Comparison of ENCODE assay signal across 8 cellular contexts in the genomic region with DNA sequence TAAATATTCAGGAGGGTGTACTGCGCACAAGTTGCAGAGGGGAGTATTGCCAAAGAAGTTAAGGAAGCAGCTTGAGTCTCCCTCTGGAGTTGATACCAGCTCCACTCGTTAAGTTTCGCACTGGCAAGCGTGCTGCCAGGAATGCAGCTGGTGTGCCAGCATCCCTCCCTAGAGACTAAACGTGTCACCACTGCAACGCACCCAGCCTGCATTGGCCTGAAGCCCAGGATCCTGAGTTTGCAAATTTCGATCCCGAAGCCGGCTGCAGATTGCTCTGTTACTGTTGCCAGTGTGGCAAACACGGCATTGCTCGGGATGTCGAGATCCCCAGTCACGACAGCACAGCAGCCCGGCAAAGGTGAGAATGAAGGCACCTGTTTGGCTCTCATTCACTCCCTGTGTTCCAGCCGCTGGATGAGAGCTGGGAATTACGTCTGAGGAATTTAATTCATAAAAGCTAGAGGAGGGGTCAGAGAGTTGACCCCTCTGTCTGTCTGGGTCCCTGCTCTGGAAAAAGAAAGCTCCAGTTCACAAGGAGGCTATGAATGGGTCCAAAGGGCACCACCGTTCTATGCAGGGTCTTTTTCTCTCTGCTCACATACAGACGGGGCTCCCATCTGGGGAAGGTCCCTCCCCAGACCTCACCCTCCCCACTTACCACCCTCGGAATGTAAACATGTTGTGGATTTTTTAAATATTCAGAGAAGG.
DNase-seq lines count a peak whose midpoint lies in the region; ATAC-seq, FAIRE-seq and TF ChIP-seq lines count a peak whose summit lies in the region.

No MANE protein-coding gene starts in this region.

- TF ChIP-seq CTCF in fibroblast of villous mesenchyme (IDR thresholded peaks at IDR 0.05; ENCODE audit: insufficient read depth, low read depth, low read length) (peak; percentile 22), pancreas (IDR thresholded peaks at IDR 0.05) (no peak)

- H3K36me3 ChIP-seq in pancreas = peaks cover 0 to 6% (median 0%) of the 10 kb centered on the region in 3 donors
- H3K36me3 ChIP-seq in H7 (replicated peaks; ENCODE audit: control insufficient read depth, insufficient read depth, low read length) = no peaks in the 10 kb centered on the region

- peak overlapping the region; percentile 14 to 62 (median 48) for H3K27ac ChIP-seq in pancreas

- H3K4me1 ChIP-seq in pancreas = peaks cover 0 to 14% (median 4%) of the 10 kb centered on the region in 3 donors

- ATAC-seq in SK-N-SH treated with all-trans-retinoic acid at 6 μM for 48 hours (peak; percentile 77), pancreas (peak; percentile 89 to 96 (median 94)), HG03342 (IDR thresholded peaks at IDR 0.05; ENCODE audit: unreplicated experiment) (no peak), HG03039 (IDR thresholded peaks at IDR 0.05; ENCODE audit: unreplicated experiment) (no peak)

- H3K27me3 ChIP-seq in pancreas (no peaks in the 10 kb centered on the region), H7 (ENCODE audit: control insufficient read depth, insufficient read depth, low read length) (no peaks in the 10 kb centered on the region)

- DNase-seq in H54 (ENCODE audit: insufficient read length, low spot score) (peak; percentile 57), fibroblast of villous mesenchyme (ENCODE audit: low read depth) (peak; percentile 93), pancreas (peak; percentile 78 to 91 (median 86)), SK-N-DZ (ENCODE audit: low spot score) (no peak), H7 (no peak)

- 2 to 4% methylated on average over 19 of the region's 19 CpGs for WGBS in pancreas, 2 donors

- H3K4me3 ChIP-seq in fibroblast of villous mesenchyme (ENCODE audit: low read depth, low read length) = peak overlapping the region; percentile 43
- peak overlapping the region in 1 of 4 donors; percentile 15 for H3K4me3 ChIP-seq in pancreas
- H3K4me3 ChIP-seq in H7 (ENCODE audit: insufficient read depth, low read depth, low read length) = no peak overlapping the region

- intact Hi-C loops in pancreas (cut with DNase I) = no loop called here

- FAIRE-seq in H54 (lab: Jason Lieb, UNC) = peak; percentile 99
- no peak for FAIRE-seq in pancreas (lab: Jason Lieb, UNC)

- H3K9me3 ChIP-seq in pancreas = no peaks in the 10 kb centered on the region

- TF ChIP-seq POLR2A in H54 (IDR thresholded peaks at IDR 0.05; ENCODE audit: low read depth, low read length) = no peak

TF ChIP-seq in SK-N-SH treated with all-trans-retinoic acid at 6 μM for 48 hours, 23 proteins besides CTCF, POLR2A, EP300 and RAD21 (continues in another document):
- TF ChIP-seq, protein P1, sequence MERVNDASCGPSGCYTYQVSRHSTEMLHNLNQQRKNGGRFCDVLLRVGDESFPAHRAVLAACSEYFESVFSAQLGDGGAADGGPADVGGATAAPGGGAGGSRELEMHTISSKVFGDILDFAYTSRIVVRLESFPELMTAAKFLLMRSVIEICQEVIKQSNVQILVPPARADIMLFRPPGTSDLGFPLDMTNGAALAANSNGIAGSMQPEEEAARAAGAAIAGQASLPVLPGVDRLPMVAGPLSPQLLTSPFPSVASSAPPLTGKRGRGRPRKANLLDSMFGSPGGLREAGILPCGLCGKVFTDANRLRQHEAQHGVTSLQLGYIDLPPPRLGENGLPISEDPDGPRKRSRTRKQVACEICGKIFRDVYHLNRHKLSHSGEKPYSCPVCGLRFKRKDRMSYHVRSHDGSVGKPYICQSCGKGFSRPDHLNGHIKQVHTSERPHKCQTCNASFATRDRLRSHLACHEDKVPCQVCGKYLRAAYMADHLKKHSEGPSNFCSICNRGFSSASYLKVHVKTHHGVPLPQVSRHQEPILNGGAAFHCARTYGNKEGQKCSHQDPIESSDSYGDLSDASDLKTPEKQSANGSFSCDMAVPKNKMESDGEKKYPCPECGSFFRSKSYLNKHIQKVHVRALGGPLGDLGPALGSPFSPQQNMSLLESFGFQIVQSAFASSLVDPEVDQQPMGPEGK (CRISPR knock-in tag; IDR thresholded peaks at IDR 0.05; ENCODE audit: borderline replicate concordance) = no peak
- TF ChIP-seq ZNF565 (CRISPR knock-in tag; conservative IDR thresholded peaks at IDR 0.05; ENCODE audit: low read depth) (no peak), ZNF70 (CRISPR knock-in tag; IDR thresholded peaks at IDR 0.05) (no peak), BACH2 (CRISPR knock-in tag; IDR thresholded peaks at IDR 0.05; ENCODE audit: borderline replicate concordance) (no peak), CSDC2 (CRISPR knock-in tag; IDR thresholded peaks at IDR 0.05) (peak; percentile 54; the same call in 1 of the 2 replicates), ZC3H10 (CRISPR knock-in tag; IDR thresholded peaks at IDR 0.05) (no peak), ESRRG (CRISPR knock-in tag; IDR thresholded peaks at IDR 0.05) (no peak), ISL1 (CRISPR knock-in tag; IDR thresholded peaks at IDR 0.05) (peak; percentile 36; the same call in 1 of the 2 replicates), ZFP30 (CRISPR knock-in tag; IDR thresholded peaks at IDR 0.05) (no peak), GLIS3 (CRISPR knock-in tag; IDR thresholded peaks at IDR 0.05) (no peak), TOX (CRISPR knock-in tag; IDR thresholded peaks at IDR 0.05; ENCODE audit: borderline replicate concordance) (no peak), TCF4 (CRISPR knock-in tag; IDR thresholded peaks at IDR 0.05; ENCODE audit: borderline replicate concordance) (peak; percentile 40; the same call in 1 of the 2 replicates), SNAI2 (CRISPR knock-in tag; IDR thresholded peaks at IDR 0.05) (no peak), OSR1 (CRISPR knock-in tag; IDR thresholded peaks at IDR 0.05) (no peak), ZNF8 (CRISPR knock-in tag; IDR thresholded peaks at IDR 0.05) (no peak), ZFP3 (CRISPR knock-in tag; IDR thresholded peaks at IDR 0.05) (peak; percentile 68)
- TF ChIP-seq, protein P2, sequence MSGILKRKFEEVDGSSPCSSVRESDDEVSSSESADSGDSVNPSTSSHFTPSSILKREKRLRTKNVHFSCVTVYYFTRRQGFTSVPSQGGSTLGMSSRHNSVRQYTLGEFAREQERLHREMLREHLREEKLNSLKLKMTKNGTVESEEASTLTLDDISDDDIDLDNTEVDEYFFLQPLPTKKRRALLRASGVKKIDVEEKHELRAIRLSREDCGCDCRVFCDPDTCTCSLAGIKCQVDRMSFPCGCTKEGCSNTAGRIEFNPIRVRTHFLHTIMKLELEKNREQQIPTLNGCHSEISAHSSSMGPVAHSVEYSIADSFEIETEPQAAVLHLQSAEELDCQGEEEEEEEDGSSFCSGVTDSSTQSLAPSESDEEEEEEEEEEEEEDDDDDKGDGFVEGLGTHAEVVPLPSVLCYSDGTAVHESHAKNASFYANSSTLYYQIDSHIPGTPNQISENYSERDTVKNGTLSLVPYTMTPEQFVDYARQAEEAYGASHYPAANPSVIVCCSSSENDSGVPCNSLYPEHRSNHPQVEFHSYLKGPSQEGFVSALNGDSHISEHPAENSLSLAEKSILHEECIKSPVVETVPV (CRISPR knock-in tag; IDR thresholded peaks at IDR 0.05) = no peak
- TF ChIP-seq, protein P3, sequence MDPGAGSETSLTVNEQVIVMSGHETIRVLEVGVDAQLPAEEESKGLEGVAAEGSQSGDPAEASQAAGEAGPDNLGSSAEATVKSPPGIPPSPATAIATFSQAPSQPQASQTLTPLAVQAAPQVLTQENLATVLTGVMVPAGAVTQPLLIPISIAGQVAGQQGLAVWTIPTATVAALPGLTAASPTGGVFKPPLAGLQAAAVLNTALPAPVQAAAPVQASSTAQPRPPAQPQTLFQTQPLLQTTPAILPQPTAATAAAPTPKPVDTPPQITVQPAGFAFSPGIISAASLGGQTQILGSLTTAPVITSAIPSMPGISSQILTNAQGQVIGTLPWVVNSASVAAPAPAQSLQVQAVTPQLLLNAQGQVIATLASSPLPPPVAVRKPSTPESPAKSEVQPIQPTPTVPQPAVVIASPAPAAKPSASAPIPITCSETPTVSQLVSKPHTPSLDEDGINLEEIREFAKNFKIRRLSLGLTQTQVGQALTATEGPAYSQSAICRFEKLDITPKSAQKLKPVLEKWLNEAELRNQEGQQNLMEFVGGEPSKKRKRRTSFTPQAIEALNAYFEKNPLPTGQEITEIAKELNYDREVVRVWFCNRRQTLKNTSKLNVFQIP (CRISPR knock-in tag; IDR thresholded peaks at IDR 0.05; ENCODE audit: borderline replicate concordance, low read depth) = no peak
- TF ChIP-seq, protein P4, sequence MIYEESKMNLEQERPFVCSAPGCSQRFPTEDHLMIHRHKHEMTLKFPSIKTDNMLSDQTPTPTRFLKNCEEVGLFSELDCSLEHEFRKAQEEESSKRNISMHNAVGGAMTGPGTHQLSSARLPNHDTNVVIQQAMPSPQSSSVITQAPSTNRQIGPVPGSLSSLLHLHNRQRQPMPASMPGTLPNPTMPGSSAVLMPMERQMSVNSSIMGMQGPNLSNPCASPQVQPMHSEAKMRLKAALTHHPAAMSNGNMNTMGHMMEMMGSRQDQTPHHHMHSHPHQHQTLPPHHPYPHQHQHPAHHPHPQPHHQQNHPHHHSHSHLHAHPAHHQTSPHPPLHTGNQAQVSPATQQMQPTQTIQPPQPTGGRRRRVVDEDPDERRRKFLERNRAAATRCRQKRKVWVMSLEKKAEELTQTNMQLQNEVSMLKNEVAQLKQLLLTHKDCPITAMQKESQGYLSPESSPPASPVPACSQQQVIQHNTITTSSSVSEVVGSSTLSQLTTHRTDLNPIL (CRISPR knock-in tag; IDR thresholded peaks at IDR 0.05; ENCODE audit: low read depth) = peak; percentile 37; the same call in 1 of the 2 replicates

Comparison
In these comparisons a context has a peak if more than half of its experiments do, and no peak if none do; other contexts are left out.
1. DNase-seq: peak in H54 (single experiment), fibroblast of villous mesenchyme (single experiment) and pancreas (6 of 6); none in SK-N-DZ (single experiment) and H7 (single experiment).
2. ATAC-seq: peak in SK-N-SH treated with all-trans-retinoic acid at 6 μM for 48 hours (single experiment) and pancreas (4 of 4); none in HG03342 (single experiment) and HG03039 (single experiment).